8 cellular contexts compared by ENCODE assay signal in genomic region chr20:58192567-58192966, GRCh38. TPM values are rescaled to one million over a fixed set of nuclear protein-coding genes. Genes with fewer than 3 reads are reported as not detected.
DNase-seq lines count a peak whose midpoint lies in the region; ATAC-seq and TF ChIP-seq lines count a peak whose summit lies in the region.

No MANE protein-coding gene starts in this region.

- no peak overlapping the region for H3K27ac Mint-ChIP-seq in T-helper 17 cell

- no peak overlapping the region for H3K4me3 Mint-ChIP-seq in T-helper 17 cell

- peaks cover 2% of the 10 kb centered on the region for H3K4me1 Mint-ChIP-seq in T-helper 17 cell

- no peak overlapping the region for H3K4me3 ChIP-seq in dorsolateral prefrontal cortex

- H3K27me3 ChIP-seq in dorsolateral prefrontal cortex = peaks cover 0 to 8% (median 0%) of the 10 kb centered on the region in 45 donors

- ATAC-seq in T-helper 17 cell (no peak), HG03469 (IDR thresholded peaks at IDR 0.05; ENCODE audit: unreplicated experiment) (no peak)

- TF ChIP-seq CTCF in GM12874 (IDR thresholded peaks at IDR 0.05; ENCODE audit: insufficient read depth, low read depth, low read length) = peak; percentile 88
- TF ChIP-seq CTCF in dorsolateral prefrontal cortex (IDR thresholded peaks at IDR 0.05 in 54 of 56, conservative IDR thresholded peaks at IDR 0.05 in 2 of 56; ENCODE audit: low read depth in 1 of 56, partially characterized antibody in 56 of 56) = peak in 50 of 56 donors; percentile 10 to 58 (median 42)

- no peak overlapping the region for H3K27ac ChIP-seq in dorsolateral prefrontal cortex

- intact Hi-C loops in dorsolateral prefrontal cortex (cut with DNase I) = no loop called here

- no peaks in the 10 kb centered on the region for H3K9me3 ChIP-seq in T-helper 17 cell (ENCODE audit: control insufficient read depth, low read length, poor library complexity, severe bottlenecking)

- H3K27me3 Mint-ChIP-seq in T-helper 17 cell = peaks cover 35% of the 10 kb centered on the region

- peaks cover 2% of the 10 kb centered on the region for H3K36me3 Mint-ChIP-seq in T-helper 17 cell (ENCODE audit: low read depth)

- DNase-seq in T-helper 17 cell (peak; percentile 21 to 27 (median 23)), dorsolateral prefrontal cortex (no peak), HT-29 (ENCODE audit: low spot score) (no peak), NCI-H345 treated with DMSO at 0.1 percent for 48 hours (lab: John Stamatoyannopoulos, UW; ENCODE audit: unreplicated experiment) (no peak), NCI-H1048 (lab: John Stamatoyannopoulos, UW) (no peak)
- peak; percentile 21 to 27 for DNase-seq in stimulated activated CD4-positive, alpha-beta T cell treated with anti-CD3 and anti-CD28 coated beads, Interleukin-1b, Interleukin-23, amount 100 ng/mL, for 4 hours (ENCODE audit: low read depth in 2 of 2)

RNA-seq across cellular contexts. Expression of gene ANKRD60, which starts 35.9 kb away (rescaled TPM):
- total RNA-seq in T-helper 17 cell = not detected
- total RNA-seq in dorsolateral prefrontal cortex = under 1 TPM in 1 of 120 experiments, not detected in 119; 0.66 TPM
- not detected in 2 replicates for total RNA-seq in HT-29 (2014; rRNA removed; shearing (Covaris generic))

Comparison
In these comparisons a context has a peak if more than half of its experiments do, and no peak if none do; other contexts are left out.
1. DNase-seq: peak in T-helper 17 cell (3 of 3) and stimulated activated CD4-positive, alpha-beta T cell treated with anti-CD3 and anti-CD28 coated beads, Interleukin-1b, Interleukin-23, amount 100 ng/mL, for 4 hours (2 of 2); none in dorsolateral prefrontal cortex (0 of 10), HT-29 (single experiment), NCI-H345 treated with DMSO at 0.1 percent for 48 hours (single experiment) and NCI-H1048 (single experiment).